In the genomic region with DNA sequence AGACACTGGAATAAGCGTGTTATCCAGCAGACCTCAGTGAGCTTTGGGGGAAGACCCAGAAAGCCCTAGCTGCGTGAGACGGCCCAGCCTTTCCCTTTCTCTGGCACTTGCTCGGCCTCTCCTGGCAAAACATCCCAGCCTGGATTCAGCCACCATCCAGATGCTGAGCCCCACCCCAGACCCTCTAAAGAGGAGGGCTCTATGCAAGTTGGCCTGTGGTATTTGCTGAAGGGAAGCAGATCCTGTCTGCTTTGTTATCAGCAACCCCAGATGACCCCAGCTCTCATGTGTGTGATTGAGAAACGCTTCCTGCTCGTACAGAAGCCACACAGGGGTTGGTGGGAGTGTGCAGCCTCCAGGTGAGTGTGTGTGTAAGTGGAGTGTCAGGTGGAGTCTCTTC, we compare ENCODE assay signal across 15 cellular contexts.
DNase-seq lines count a peak whose midpoint lies in the region; ATAC-seq and TF ChIP-seq lines count a peak whose summit lies in the region.
"Had no signal": no experiment of that assay in that cellular context is flagged by ENCODE, and none has a peak within 500 bp of the region (broad histone marks: within the 10 kb centered on the region; RNA-seq: fewer than 3 reads in every experiment).

No MANE protein-coding gene starts in this region.

- no peak overlapping the region for H3K27ac Mint-ChIP-seq in progenitor cell of endocrine pancreas
- H3K27ac Mint-ChIP-seq: H9 had no signal

- no peaks in the 10 kb centered on the region for H3K36me3 ChIP-seq in upper lobe of right lung
- H3K36me3 ChIP-seq: brain microvascular endothelial cell had no signal

- TF ChIP-seq CTCF in upper lobe of right lung (IDR thresholded peaks at IDR 0.05) (no peak), progenitor cell of endocrine pancreas (IDR thresholded peaks at IDR 0.05; ENCODE audit: unreplicated experiment) (no peak), dorsolateral prefrontal cortex (IDR thresholded peaks at IDR 0.05 in 54 of 56, conservative IDR thresholded peaks at IDR 0.05 in 2 of 56; ENCODE audit: low read depth in 1 of 56, partially characterized antibody in 56 of 56) (no peak)

- H3K27ac ChIP-seq in upper lobe of right lung (no peak overlapping the region), dorsolateral prefrontal cortex (no peak overlapping the region)
- H3K27ac ChIP-seq: brain microvascular endothelial cell, HL-60 had no signal

- H3K9me3 ChIP-seq in upper lobe of right lung = no peaks in the 10 kb centered on the region

- H3K9me3 Mint-ChIP-seq in progenitor cell of endocrine pancreas (ENCODE audit: low read depth) = no peaks in the 10 kb centered on the region

- H3K27me3 ChIP-seq in upper lobe of right lung = no peaks in the 10 kb centered on the region
- H3K27me3 ChIP-seq in dorsolateral prefrontal cortex = no peaks in the 10 kb centered on the region
- H3K27me3 ChIP-seq: brain microvascular endothelial cell had no signal

- intact Hi-C loops in Right ventricle myocardium inferior (cut with DNase I) = loop anchor here (5.0 kb wide), 2 partner anchors 166 to 266 kb away; partner anchors contain the start of gene FAM43A
- intact Hi-C loops in cardiac septum (cut with DNase I) = no loop called here
- intact Hi-C loops in left ventricle myocardium superior (cut with micrococcal nuclease) = no loop called here
- intact Hi-C loops in upper lobe of right lung (cut with DNase I) = no loop called here
- intact Hi-C loops in dorsolateral prefrontal cortex (cut with DNase I) = loop anchor here in 1 of 2 donors (10.0 kb wide), 1 partner anchor 268 kb away; the partner anchor contains the start of gene FAM43A

- DNase-seq in Right ventricle myocardium inferior (ENCODE audit: missing footprints) (no peak), cardiac septum (ENCODE audit: low spot score) (no peak), left ventricle myocardium superior (peak; percentile 50), upper lobe of right lung (no peak), progenitor cell of endocrine pancreas (ENCODE audit: low spot score, unreplicated experiment) (no peak), dorsolateral prefrontal cortex (no peak)
- DNase-seq: activated naive CD4-positive, alpha-beta T cell treated with anti-CD3 and anti-CD28 coated beads, Interleukin-2, amount 50 U/mL, for 16 hours; brain microvascular endothelial cell; DMS 273 treated with DMSO at 0.1 percent for 48 hours; effector CD8-positive, alpha-beta T cell; H9; nucleus accumbens had no signal

- peaks cover 3% of the 10 kb centered on the region for H3K4me1 ChIP-seq in upper lobe of right lung

- H3K4me3 ChIP-seq in upper lobe of right lung (no peak overlapping the region), dorsolateral prefrontal cortex (no peak overlapping the region)

- peaks cover 9% of the 10 kb centered on the region for H3K27me3 Mint-ChIP-seq in progenitor cell of endocrine pancreas

- no peak overlapping the region for H3K4me3 Mint-ChIP-seq in progenitor cell of endocrine pancreas (ENCODE audit: low read depth)
- H3K4me3 Mint-ChIP-seq: H9 had no signal

- peaks cover 5% of the 10 kb centered on the region for H3K4me1 Mint-ChIP-seq in progenitor cell of endocrine pancreas (ENCODE audit: low read depth)

- no peaks in the 10 kb centered on the region for H3K36me3 Mint-ChIP-seq in progenitor cell of endocrine pancreas (ENCODE audit: insufficient read depth)

- ATAC-seq in Right ventricle myocardium inferior (peak; percentile 36), SK-N-SH treated with all-trans-retinoic acid at 6 μM for 48 hours (peak; percentile 40; the same call in 1 of the 3 replicates), left ventricle myocardium superior (peak; percentile 68), upper lobe of right lung (peak; percentile 39), HG02852 (IDR thresholded peaks at IDR 0.05; ENCODE audit: unreplicated experiment) (no peak)

TF ChIP-seq in SK-N-SH treated with all-trans-retinoic acid at 6 μM for 48 hours, 23 proteins besides CTCF, POLR2A, EP300 and RAD21:
- no peak for TF ChIP-seq RARB (CRISPR knock-in tag; IDR thresholded peaks at IDR 0.05)
- no peak for TF ChIP-seq ARNTL (CRISPR knock-in tag; IDR thresholded peaks at IDR 0.05; ENCODE audit: borderline replicate concordance, low read depth)
- no peak for TF ChIP-seq ESRRG (CRISPR knock-in tag; IDR thresholded peaks at IDR 0.05)
- no peak for TF ChIP-seq OSR1 (CRISPR knock-in tag; IDR thresholded peaks at IDR 0.05)
- TF ChIP-seq, protein P1, sequence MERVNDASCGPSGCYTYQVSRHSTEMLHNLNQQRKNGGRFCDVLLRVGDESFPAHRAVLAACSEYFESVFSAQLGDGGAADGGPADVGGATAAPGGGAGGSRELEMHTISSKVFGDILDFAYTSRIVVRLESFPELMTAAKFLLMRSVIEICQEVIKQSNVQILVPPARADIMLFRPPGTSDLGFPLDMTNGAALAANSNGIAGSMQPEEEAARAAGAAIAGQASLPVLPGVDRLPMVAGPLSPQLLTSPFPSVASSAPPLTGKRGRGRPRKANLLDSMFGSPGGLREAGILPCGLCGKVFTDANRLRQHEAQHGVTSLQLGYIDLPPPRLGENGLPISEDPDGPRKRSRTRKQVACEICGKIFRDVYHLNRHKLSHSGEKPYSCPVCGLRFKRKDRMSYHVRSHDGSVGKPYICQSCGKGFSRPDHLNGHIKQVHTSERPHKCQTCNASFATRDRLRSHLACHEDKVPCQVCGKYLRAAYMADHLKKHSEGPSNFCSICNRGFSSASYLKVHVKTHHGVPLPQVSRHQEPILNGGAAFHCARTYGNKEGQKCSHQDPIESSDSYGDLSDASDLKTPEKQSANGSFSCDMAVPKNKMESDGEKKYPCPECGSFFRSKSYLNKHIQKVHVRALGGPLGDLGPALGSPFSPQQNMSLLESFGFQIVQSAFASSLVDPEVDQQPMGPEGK (CRISPR knock-in tag; IDR thresholded peaks at IDR 0.05; ENCODE audit: borderline replicate concordance) = no peak
- TF ChIP-seq, protein P2, sequence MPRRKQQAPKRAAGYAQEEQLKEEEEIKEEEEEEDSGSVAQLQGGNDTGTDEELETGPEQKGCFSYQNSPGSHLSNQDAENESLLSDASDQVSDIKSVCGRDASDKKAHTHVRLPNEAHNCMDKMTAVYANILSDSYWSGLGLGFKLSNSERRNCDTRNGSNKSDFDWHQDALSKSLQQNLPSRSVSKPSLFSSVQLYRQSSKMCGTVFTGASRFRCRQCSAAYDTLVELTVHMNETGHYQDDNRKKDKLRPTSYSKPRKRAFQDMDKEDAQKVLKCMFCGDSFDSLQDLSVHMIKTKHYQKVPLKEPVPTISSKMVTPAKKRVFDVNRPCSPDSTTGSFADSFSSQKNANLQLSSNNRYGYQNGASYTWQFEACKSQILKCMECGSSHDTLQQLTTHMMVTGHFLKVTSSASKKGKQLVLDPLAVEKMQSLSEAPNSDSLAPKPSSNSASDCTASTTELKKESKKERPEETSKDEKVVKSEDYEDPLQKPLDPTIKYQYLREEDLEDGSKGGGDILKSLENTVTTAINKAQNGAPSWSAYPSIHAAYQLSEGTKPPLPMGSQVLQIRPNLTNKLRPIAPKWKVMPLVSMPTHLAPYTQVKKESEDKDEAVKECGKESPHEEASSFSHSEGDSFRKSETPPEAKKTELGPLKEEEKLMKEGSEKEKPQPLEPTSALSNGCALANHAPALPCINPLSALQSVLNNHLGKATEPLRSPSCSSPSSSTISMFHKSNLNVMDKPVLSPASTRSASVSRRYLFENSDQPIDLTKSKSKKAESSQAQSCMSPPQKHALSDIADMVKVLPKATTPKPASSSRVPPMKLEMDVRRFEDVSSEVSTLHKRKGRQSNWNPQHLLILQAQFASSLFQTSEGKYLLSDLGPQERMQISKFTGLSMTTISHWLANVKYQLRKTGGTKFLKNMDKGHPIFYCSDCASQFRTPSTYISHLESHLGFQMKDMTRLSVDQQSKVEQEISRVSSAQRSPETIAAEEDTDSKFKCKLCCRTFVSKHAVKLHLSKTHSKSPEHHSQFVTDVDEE (CRISPR knock-in tag; IDR thresholded peaks at IDR 0.05) = no peak
- no peak for TF ChIP-seq TOX (CRISPR knock-in tag; IDR thresholded peaks at IDR 0.05; ENCODE audit: borderline replicate concordance)
- TF ChIP-seq ZFP3 (CRISPR knock-in tag; IDR thresholded peaks at IDR 0.05) = no peak
- TF ChIP-seq CSDC2 (CRISPR knock-in tag; IDR thresholded peaks at IDR 0.05) = no peak
- TF ChIP-seq ZNF565 (CRISPR knock-in tag; conservative IDR thresholded peaks at IDR 0.05; ENCODE audit: low read depth) = no peak
- no peak for TF ChIP-seq ZFP30 (CRISPR knock-in tag; IDR thresholded peaks at IDR 0.05)
- TF ChIP-seq ZC3H10 (CRISPR knock-in tag; IDR thresholded peaks at IDR 0.05) = no peak
- TF ChIP-seq, protein P3, sequence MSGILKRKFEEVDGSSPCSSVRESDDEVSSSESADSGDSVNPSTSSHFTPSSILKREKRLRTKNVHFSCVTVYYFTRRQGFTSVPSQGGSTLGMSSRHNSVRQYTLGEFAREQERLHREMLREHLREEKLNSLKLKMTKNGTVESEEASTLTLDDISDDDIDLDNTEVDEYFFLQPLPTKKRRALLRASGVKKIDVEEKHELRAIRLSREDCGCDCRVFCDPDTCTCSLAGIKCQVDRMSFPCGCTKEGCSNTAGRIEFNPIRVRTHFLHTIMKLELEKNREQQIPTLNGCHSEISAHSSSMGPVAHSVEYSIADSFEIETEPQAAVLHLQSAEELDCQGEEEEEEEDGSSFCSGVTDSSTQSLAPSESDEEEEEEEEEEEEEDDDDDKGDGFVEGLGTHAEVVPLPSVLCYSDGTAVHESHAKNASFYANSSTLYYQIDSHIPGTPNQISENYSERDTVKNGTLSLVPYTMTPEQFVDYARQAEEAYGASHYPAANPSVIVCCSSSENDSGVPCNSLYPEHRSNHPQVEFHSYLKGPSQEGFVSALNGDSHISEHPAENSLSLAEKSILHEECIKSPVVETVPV (CRISPR knock-in tag; IDR thresholded peaks at IDR 0.05) = no peak
- no peak for TF ChIP-seq POU6F1 (CRISPR knock-in tag; IDR thresholded peaks at IDR 0.05; ENCODE audit: borderline replicate concordance, low read depth)
- no peak for TF ChIP-seq BACH2 (CRISPR knock-in tag; IDR thresholded peaks at IDR 0.05; ENCODE audit: borderline replicate concordance)
- TF ChIP-seq ZNF70 (CRISPR knock-in tag; IDR thresholded peaks at IDR 0.05) = no peak
